20 cellular contexts compared by ENCODE assay signal in genomic region chr10:48653944-48654698, GRCh38. TPM values are rescaled to one million over a fixed set of nuclear protein-coding genes. Genes with fewer than 3 reads are reported as not detected.
"Had no signal": no experiment of that assay in that cellular context is flagged by ENCODE, and none has a peak within 500 bp of the region (broad histone marks: within the 10 kb centered on the region; RNA-seq: fewer than 3 reads in every experiment).

No MANE protein-coding gene starts in this region.

- H3K4me3 Mint-ChIP-seq: activated CD8-positive, alpha-beta memory T cell treated with anti-CD3 and anti-CD28 coated beads, Interleukin-2, amount 10 ng/mL, durations not matched to agents 7 days and 5 days; activated T-cell treated with anti-CD3 and anti-CD28 coated beads, Interleukin-2, amount 50 U/mL, for 24 hours; stimulated activated naive CD8-positive, alpha-beta T cell treated with anti-CD3 and anti-CD28 coated beads, Interleukin-15, amount 100 ng/mL, for 72 hours; T-helper 1 cell treated with Interleukin-12 subunit alpha and Interleukin-12 subunit beta and Interleukin-4 antibody, amounts not matched to agents 30 μg/mL and 1 μg/mL, for 36 hours had no signal

- H3K27me3 ChIP-seq: heart left ventricle, ovary, thyroid gland, uterus had no signal

- H3K27ac ChIP-seq: esophagus squamous epithelium, heart left ventricle, left lung, ovary, thyroid gland, uterus had no signal

- DNase-seq: activated CD4-positive, CD25-positive, alpha-beta regulatory T cell; activated CD8-positive, alpha-beta memory T cell treated with anti-CD3 and anti-CD28 coated beads, Interleukin-2, amount 10 ng/mL, durations not matched to agents 7 days and 5 days; activated gamma-delta T cell; activated T-cell treated with anti-CD3 and anti-CD28 coated beads, Interleukin-2, amount 50 U/mL, for 24 hours; esophagus squamous epithelium; foreskin melanocyte; ovary; stimulated activated CD4-positive, alpha-beta T cell treated with anti-CD3 and anti-CD28 coated beads, Interleukin-2, amount 100 ng/mL, for 48 hours; stimulated activated naive CD8-positive, alpha-beta T cell treated with anti-CD3 and anti-CD28 coated beads, Interleukin-15, amount 100 ng/mL, for 72 hours; thyroid gland; uterus had no signal

- H3K27ac Mint-ChIP-seq: activated CD8-positive, alpha-beta memory T cell treated with anti-CD3 and anti-CD28 coated beads, Interleukin-2, amount 10 ng/mL, durations not matched to agents 7 days and 5 days; activated T-cell treated with anti-CD3 and anti-CD28 coated beads, Interleukin-2, amount 50 U/mL, for 24 hours; T-helper 1 cell treated with Interleukin-12 subunit alpha and Interleukin-12 subunit beta and Interleukin-4 antibody, amounts not matched to agents 30 μg/mL and 1 μg/mL, for 36 hours had no signal

- H3K36me3 ChIP-seq: esophagus squamous epithelium, heart left ventricle, left lung, ovary, thyroid gland, uterus had no signal

- H3K9me3 Mint-ChIP-seq: activated T-cell treated with anti-CD3 and anti-CD28 coated beads, Interleukin-2, amount 50 U/mL, for 24 hours; stimulated activated naive CD8-positive, alpha-beta T cell treated with anti-CD3 and anti-CD28 coated beads, Interleukin-15, amount 100 ng/mL, for 72 hours; T-helper 1 cell treated with Interleukin-12 subunit alpha and Interleukin-12 subunit beta and Interleukin-4 antibody, amounts not matched to agents 30 μg/mL and 1 μg/mL, for 36 hours had no signal

- H3K36me3 Mint-ChIP-seq: activated CD8-positive, alpha-beta memory T cell treated with anti-CD3 and anti-CD28 coated beads, Interleukin-2, amount 10 ng/mL, durations not matched to agents 7 days and 5 days had no signal

- H3K4me3 ChIP-seq: esophagus squamous epithelium, left lung, ovary, thyroid gland, uterus had no signal

- H3K9me3 ChIP-seq: esophagus squamous epithelium, heart left ventricle, left lung, ovary, thyroid gland, uterus had no signal

- ATAC-seq: activated CD8-positive, alpha-beta memory T cell treated with anti-CD3 and anti-CD28 coated beads, Interleukin-2, amount 10 ng/mL, durations not matched to agents 7 days and 5 days; left lung; stimulated activated naive CD8-positive, alpha-beta T cell treated with anti-CD3 and anti-CD28 coated beads, Interleukin-15, amount 100 ng/mL, for 72 hours had no signal

- FAIRE-seq: bronchial epithelial cell, endometrium, islet of Langerhans, TTC549 had no signal

RNA-seq across cellular contexts. Expression of gene WDFY4, which starts 30.6 kb away (rescaled TPM):
- total RNA-seq: chondrocyte had no signal
- polyA plus RNA-seq: neural cell had no signal

RNA-seq across cellular contexts. Expression of gene ARHGAP22, which starts 49.2 kb away (rescaled TPM):
- total RNA-seq: activated CD8-positive, alpha-beta memory T cell treated with anti-CD3 and anti-CD28 coated beads, Interleukin-2, amount 10 ng/mL, durations not matched to agents 7 days and 5 days had no signal
